ENCODE assay signal across 8 cellular contexts in genomic region chr22:40043793-40044101, GRCh38. TPM values are rescaled to one million over a fixed set of nuclear protein-coding genes. Genes with fewer than 3 reads are reported as not detected.
DNase-seq lines count a peak whose midpoint lies in the region; ATAC-seq and TF ChIP-seq lines count a peak whose summit lies in the region.

No MANE protein-coding gene starts in this region.

- ATAC-seq in naive thymus-derived CD4-positive, alpha-beta T cell, result no peak
- no peak for ATAC-seq in HG03135 (IDR thresholded peaks at IDR 0.05; ENCODE audit: unreplicated experiment)

- H3K36me3 Mint-ChIP-seq in naive thymus-derived CD4-positive, alpha-beta T cell, result peaks cover 0 to 5% (median 0%) of the 10 kb centered on the region in 5 donors

- peak overlapping the region; percentile 98 to 100 (median 99) for H3K27ac Mint-ChIP-seq in naive thymus-derived CD4-positive, alpha-beta T cell

- intact Hi-C loops in naive thymus-derived CD4-positive, alpha-beta T cell (cut with micrococcal nuclease), result loop anchor here (1.0 to 10.0 kb wide), 17 partner anchors 12 to 1401 kb away; partner anchors contain the start of genes ADSL (in 2 of the 2), CBX7 (in 2 of the 2), RPS19BP1 (in 2 of the 2) and TAB1 (in 2 of the 2)

- peak overlapping the region; percentile 94 to 99 (median 98) for H3K4me3 Mint-ChIP-seq in naive thymus-derived CD4-positive, alpha-beta T cell

- H3K27me3 ChIP-seq in AG04450 (ENCODE audit: control insufficient read depth, insufficient read depth, low read length), result peaks cover 28% of the 10 kb centered on the region
- H3K27me3 ChIP-seq in naive thymus-derived CD4-positive, alpha-beta T cell (ENCODE audit: control insufficient read depth in 2 of 2, insufficient read depth in 2 of 2, low read length in 2 of 2), result no peaks in the 10 kb centered on the region

- peaks cover 0 to 9% (median 0%) of the 10 kb centered on the region in 11 donors for H3K9me3 Mint-ChIP-seq in naive thymus-derived CD4-positive, alpha-beta T cell

- H3K27ac ChIP-seq in AG04450 (ENCODE audit: low read depth, low read length), result peak overlapping the region; percentile 34
- peak overlapping the region; percentile 88 for H3K27ac ChIP-seq in KOPT-K1 (ENCODE audit: low read depth, low read length, poor library complexity, severe bottlenecking)
- peak overlapping the region; percentile 97 for H3K27ac ChIP-seq in cingulate gyrus (ENCODE audit: low read depth, low read length)
- H3K27ac ChIP-seq in naive thymus-derived CD4-positive, alpha-beta T cell (ENCODE audit: low read depth, low read length), result peak overlapping the region; percentile 88

- DNase-seq in AG04450 (ENCODE audit: low read depth, low spot score) (no peak), NCI-H2171 treated with DMSO at 0.1 percent for 48 hours (lab: John Stamatoyannopoulos, UW) (no peak), NCI-H1048 (lab: John Stamatoyannopoulos, UW) (no peak), NCI-H2081 treated with DMSO at 0.1 percent for 48 hours (lab: John Stamatoyannopoulos, UW) (no peak)
- DNase-seq in naive thymus-derived CD4-positive, alpha-beta T cell, result no peak

- H3K27me3 Mint-ChIP-seq in naive thymus-derived CD4-positive, alpha-beta T cell, result peaks cover 3 to 19% (median 7%) of the 10 kb centered on the region in 5 donors

- no peak for TF ChIP-seq CTCF in AG04450 (IDR thresholded peaks at IDR 0.05; ENCODE audit: low read depth, low read length)

- peaks cover 15 to 26% of the 10 kb centered on the region in 2 donors for H3K4me1 ChIP-seq in naive thymus-derived CD4-positive, alpha-beta T cell (ENCODE audit: control insufficient read depth in 2 of 2, insufficient read depth in 2 of 2, low read length in 2 of 2)

- H3K9me3 ChIP-seq in AG04450 (ENCODE audit: control insufficient read depth, insufficient read depth, low read length) (no peaks in the 10 kb centered on the region; the same call in 1 of the 2 replicates), KOPT-K1 (ENCODE audit: insufficient read depth, low read length, poor library complexity, severe bottlenecking) (no peaks in the 10 kb centered on the region)
- no peaks in the 10 kb centered on the region for H3K9me3 ChIP-seq in naive thymus-derived CD4-positive, alpha-beta T cell (ENCODE audit: control insufficient read depth in 2 of 3, low read length in 3 of 3)

- POLR2A ChIA-PET in AG04450 (lab: Yijun Ruan, JAX), result interaction anchor here (0.9 to 1.7 kb wide), 14 partner anchors 11 to 724 kb away, joined by 3 to 15 read pairs (median 4); partner anchors contain the start of genes ATF4, RPL3, RPS19BP1 and TNRC6B
- POLR2A ChIA-PET in naive thymus-derived CD4-positive, alpha-beta T cell (lab: Charles Lee), result interaction anchor here (0.6 to 5.0 kb wide), 60 partner anchors 10 to 1338 kb away, joined by 3 to 66 read pairs (median 4); partner anchors contain the start of genes ADSL, ATF4, GTPBP1 and MIEF1

- peaks cover 20 to 47% (median 35%) of the 10 kb centered on the region in 7 donors for H3K4me1 Mint-ChIP-seq in naive thymus-derived CD4-positive, alpha-beta T cell

- CTCF ChIA-PET in AG04450 (lab: Charles Lee), result interaction anchor here (1.0 to 2.5 kb wide), 5 partner anchors 8 to 515 kb away, joined by 4 to 16 read pairs (median 10); no protein-coding TSS in a partner anchor
- CTCF ChIA-PET in naive thymus-derived CD4-positive, alpha-beta T cell (lab: Charles Lee), result interaction anchor here (0.9 to 2.1 kb wide), 11 partner anchors 9 to 550 kb away, joined by 3 to 23 read pairs (median 3); partner anchors contain the start of gene ADSL

- peak overlapping the region; percentile 96 for H3K4me3 ChIP-seq in AG04450 (ENCODE audit: low read depth, low read length)
- peak overlapping the region; percentile 81 for H3K4me3 ChIP-seq in naive thymus-derived CD4-positive, alpha-beta T cell (ENCODE audit: low read length)

- H3K36me3 ChIP-seq in KOPT-K1 (ENCODE audit: insufficient read depth, low read length), result no peaks in the 10 kb centered on the region
- H3K36me3 ChIP-seq in naive thymus-derived CD4-positive, alpha-beta T cell (ENCODE audit: control insufficient read depth in 2 of 3, insufficient read depth in 3 of 3, low read length in 3 of 3), result no peaks in the 10 kb centered on the region

RNA-seq across cellular contexts. Expression of gene FAM83F, which starts 49.0 kb away (rescaled TPM):
- 0.01 TPM in 1 of 2 replicates, not detected in the other for polyA plus RNA-seq in AG04450 (2011; rRNA removed)
- polyA minus RNA-seq in AG04450 (2011; rRNA and poly(A)+ RNA removed), result 0.04 TPM in 1 of 2 replicates, not detected in the other
- 10 to 100 TPM in 1 of 5 experiments, 1 to 10 TPM in 1, under 1 TPM in 3; 0.11 to 10.6 (median 0.51) TPM for total RNA-seq in naive thymus-derived CD4-positive, alpha-beta T cell
- polyA plus RNA-seq in naive thymus-derived CD4-positive, alpha-beta T cell, result under 1 TPM in 1 of 2 donors, not detected in 1; 0.20 TPM

Comparison
In these comparisons a context has a peak if more than half of its experiments do, and no peak if none do; other contexts are left out.
1. H3K27ac ChIP-seq: peak in every context shown above with its lines; median percentile 97 in cingulate gyrus; 88 in KOPT-K1; 88 in naive thymus-derived CD4-positive, alpha-beta T cell; 34 in AG04450.